16 cellular contexts compared by ENCODE assay signal in the genomic region with DNA sequence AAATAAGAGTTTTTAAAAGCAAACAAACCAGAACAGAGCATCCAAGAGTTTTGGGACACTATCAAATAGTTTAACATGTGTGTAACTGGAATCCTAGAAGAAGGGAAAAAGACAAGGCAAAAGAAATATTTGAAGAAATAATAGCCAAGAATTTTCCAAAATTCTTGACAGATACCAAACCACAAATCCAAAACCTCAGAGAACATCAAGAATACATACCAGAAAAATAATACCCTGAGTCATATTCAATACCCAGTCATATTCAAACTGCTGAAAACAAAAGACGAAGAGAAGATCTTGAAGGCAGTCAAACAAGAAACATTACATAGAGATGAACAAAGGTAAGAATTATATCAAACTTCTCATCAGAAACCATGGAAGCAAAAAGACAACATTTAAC.
"Had no signal": no experiment of that assay in that cellular context is flagged by ENCODE, and none has a peak within 500 bp of the region (broad histone marks: within the 10 kb centered on the region; RNA-seq: fewer than 3 reads in every experiment).

No MANE protein-coding gene starts in this region.

- H3K9ac ChIP-seq: parathyroid adenoma had no signal

- H3K27ac Mint-ChIP-seq: activated CD4-positive, alpha-beta T cell treated with anti-CD3 and anti-CD28 coated beads, Interleukin-2, amount 10 ng/mL, durations not matched to agents 7 days and 5 days; activated naive CD8-positive, alpha-beta T cell treated with anti-CD3 and anti-CD28 coated beads, Interleukin-2, amount 50 U/mL, for 24 hours; stimulated activated memory B cell treated with anti-CD40 and anti-IgM and Interleukin-4, amounts not matched to agents 10 μg/mL and 1 μg/mL and 100 μg/mL, for 72 hours; T-cell had no signal

- H3K36me3 ChIP-seq: ascending aorta, sigmoid colon, transverse colon, vagina had no signal

- H3K4me1 Mint-ChIP-seq: activated CD4-positive, alpha-beta T cell treated with anti-CD3 and anti-CD28 coated beads, Interleukin-2, amount 10 ng/mL, durations not matched to agents 7 days and 5 days had no signal

- H3K27ac ChIP-seq: ascending aorta, coronary artery, gastrocnemius medialis, heart left ventricle, parathyroid adenoma, sigmoid colon, transverse colon, vagina had no signal

- H3K4me1 ChIP-seq: parathyroid adenoma, vagina had no signal

- H3K27me3 ChIP-seq: ascending aorta, esophagus squamous epithelium, gastrocnemius medialis, heart left ventricle, sigmoid colon, transverse colon, vagina had no signal

- H3K9me3 Mint-ChIP-seq: activated CD4-positive, alpha-beta T cell treated with anti-CD3 and anti-CD28 coated beads, Interleukin-2, amount 10 ng/mL, durations not matched to agents 7 days and 5 days; activated naive CD8-positive, alpha-beta T cell treated with anti-CD3 and anti-CD28 coated beads, Interleukin-2, amount 50 U/mL, for 24 hours; stimulated activated memory B cell treated with anti-CD40 and anti-IgM and Interleukin-4, amounts not matched to agents 10 μg/mL and 1 μg/mL and 100 μg/mL, for 72 hours had no signal

- DNase-seq: activated CD4-positive, alpha-beta T cell treated with anti-CD3 and anti-CD28 coated beads, Interleukin-2, amount 10 ng/mL, durations not matched to agents 7 days and 5 days; activated naive CD4-positive, alpha-beta T cell; activated naive CD8-positive, alpha-beta T cell treated with anti-CD3 and anti-CD28 coated beads, Interleukin-2, amount 50 U/mL, for 24 hours; esophagus squamous epithelium; gastrocnemius medialis; heart left ventricle; naive thymus-derived CD4-positive, alpha-beta T cell; sigmoid colon; T-cell; T-helper 9 cell; transverse colon had no signal

- H3K4me3 ChIP-seq: ascending aorta, coronary artery, esophagus squamous epithelium, gastrocnemius medialis, heart left ventricle, sigmoid colon, transverse colon, vagina had no signal

- H3K4me3 Mint-ChIP-seq: activated CD4-positive, alpha-beta T cell treated with anti-CD3 and anti-CD28 coated beads, Interleukin-2, amount 10 ng/mL, durations not matched to agents 7 days and 5 days; activated naive CD8-positive, alpha-beta T cell treated with anti-CD3 and anti-CD28 coated beads, Interleukin-2, amount 50 U/mL, for 24 hours; naive thymus-derived CD4-positive, alpha-beta T cell; stimulated activated memory B cell treated with anti-CD40 and anti-IgM and Interleukin-4, amounts not matched to agents 10 μg/mL and 1 μg/mL and 100 μg/mL, for 72 hours; T-cell had no signal

- ATAC-seq: activated naive CD8-positive, alpha-beta T cell treated with anti-CD3 and anti-CD28 coated beads, Interleukin-2, amount 50 U/mL, for 24 hours; gastrocnemius medialis; heart left ventricle; naive thymus-derived CD4-positive, alpha-beta T cell; stimulated activated memory B cell treated with anti-CD40 and anti-IgM and Interleukin-4, amounts not matched to agents 10 μg/mL and 1 μg/mL and 100 μg/mL, for 72 hours; T-cell had no signal

- H2AFZ ChIP-seq: parathyroid adenoma had no signal

- H3K27me3 Mint-ChIP-seq: activated CD4-positive, alpha-beta T cell treated with anti-CD3 and anti-CD28 coated beads, Interleukin-2, amount 10 ng/mL, durations not matched to agents 7 days and 5 days; activated naive CD8-positive, alpha-beta T cell treated with anti-CD3 and anti-CD28 coated beads, Interleukin-2, amount 50 U/mL, for 24 hours; naive thymus-derived CD4-positive, alpha-beta T cell; stimulated activated memory B cell treated with anti-CD40 and anti-IgM and Interleukin-4, amounts not matched to agents 10 μg/mL and 1 μg/mL and 100 μg/mL, for 72 hours; T-cell had no signal

- H3K79me2 ChIP-seq: parathyroid adenoma had no signal

- H3K9me3 ChIP-seq: ascending aorta, esophagus squamous epithelium, gastrocnemius medialis, heart left ventricle, sigmoid colon, transverse colon, vagina had no signal
